8 cellular contexts compared by ENCODE assay signal in the genomic region with DNA sequence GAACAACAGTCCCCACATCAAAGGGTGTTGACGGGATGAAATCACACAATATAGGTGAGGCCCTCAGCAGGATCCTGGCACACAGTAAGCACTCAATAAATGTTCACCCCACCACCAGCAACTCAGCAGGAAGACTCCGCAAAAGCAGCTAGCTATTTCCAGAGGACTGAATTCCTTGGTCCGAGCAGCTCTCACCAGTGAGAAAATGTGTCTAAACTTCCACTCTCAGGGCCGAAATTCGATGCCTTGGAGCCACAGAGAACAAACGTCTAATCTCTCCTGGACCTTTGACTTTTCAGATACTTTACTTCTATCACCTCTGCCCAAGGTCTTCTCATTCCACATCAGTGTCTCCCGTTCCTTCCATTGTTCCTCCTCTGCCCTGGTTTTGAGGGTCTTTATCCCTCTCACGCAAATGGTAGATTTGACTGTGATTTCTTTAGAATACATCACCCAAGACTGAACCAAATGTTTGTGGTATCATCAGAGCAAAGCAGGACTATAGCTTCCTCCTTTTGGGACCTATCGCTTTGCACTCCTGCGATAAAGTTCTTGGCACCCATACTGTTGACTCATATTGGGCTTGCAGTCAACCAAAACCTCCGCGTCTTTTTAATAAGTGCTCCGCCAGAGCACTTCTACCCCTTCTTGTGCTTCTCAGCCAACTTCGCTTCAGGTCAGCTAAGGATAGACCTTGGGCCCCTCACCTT. TPM values are rescaled to one million over a fixed set of nuclear protein-coding genes. Genes with fewer than 3 reads are reported as not detected.
DNase-seq lines count a peak whose midpoint lies in the region; ATAC-seq, FAIRE-seq and TF ChIP-seq lines count a peak whose summit lies in the region.

No MANE protein-coding gene starts in this region.

- peaks cover 32% of the 10 kb centered on the region for H3K4me1 Mint-ChIP-seq in nephron

- no peak for ATAC-seq in HG03108 (IDR thresholded peaks at IDR 0.05; ENCODE audit: unreplicated experiment)

- FAIRE-seq in D721Med (lab: Jason Lieb, UNC) = no peak

- peak overlapping the region; percentile 86 to 94 (median 88) for H3K4me3 Mint-ChIP-seq in nephron

- peaks cover 4% of the 10 kb centered on the region for H3K36me3 Mint-ChIP-seq in nephron (ENCODE audit: low read depth)

- DNase-seq in GM10266 (ENCODE audit: extremely low spot score) (peak; percentile 35), M059J (ENCODE audit: low read depth) (peak; percentile 58), cerebellar cortex (ENCODE audit: low spot score) (peak; percentile 45), D721Med (ENCODE audit: insufficient read length, low spot score) (no peak)
- DNase-seq in stimulated activated CD4-positive, alpha-beta T cell treated with anti-CD3 and anti-CD28 coated beads, Interleukin-1b, Interleukin-23, amount 100 ng/mL, for 48 hours = no peak
- DNase-seq in stimulated activated naive CD4-positive, alpha-beta T cell treated with Interleukin-2 at 50 U/mL for 16 hours (lab: John Stamatoyannopoulos, UW) = no peak

- H3K27ac Mint-ChIP-seq in nephron = peak overlapping the region; percentile 90 to 93 (median 90)

- no peaks in the 10 kb centered on the region for H3K9me3 Mint-ChIP-seq in nephron

- TF ChIP-seq CTCF in GM10266 (IDR thresholded peaks at IDR 0.05; ENCODE audit: control insufficient read depth, insufficient read depth, low read depth, missing control alignments) (no peak), nephron (IDR thresholded peaks at IDR 0.05; ENCODE audit: unreplicated experiment in 3 of 3) (no peak), D721Med (IDR thresholded peaks at IDR 0.05; ENCODE audit: insufficient read depth, missing control alignments) (no peak)

- peaks cover 4% of the 10 kb centered on the region for H3K27me3 Mint-ChIP-seq in nephron (ENCODE audit: low read depth)

RNA-seq across cellular contexts. Expression of a gene that starts 0.9 kb away (rescaled TPM):
- total RNA-seq in M059J (2014; rRNA removed; shearing (Covaris generic)) = 43.8 and 71.4 TPM in 2 replicates

RNA-seq across cellular contexts. Expression of a gene that starts 51.7 kb away (rescaled TPM):
- total RNA-seq in M059J (2014; rRNA removed; shearing (Covaris generic)) = 0.12 TPM in 1 of 2 replicates, not detected in the other

Comparison
In these comparisons a context has a peak if more than half of its experiments do, and no peak if none do; other contexts are left out.
1. DNase-seq: peak in GM10266 (single experiment), M059J (single experiment) and cerebellar cortex (single experiment); none in stimulated activated CD4-positive, alpha-beta T cell treated with anti-CD3 and anti-CD28 coated beads, Interleukin-1b, Interleukin-23, amount 100 ng/mL, for 48 hours (single experiment), D721Med (single experiment) and stimulated activated naive CD4-positive, alpha-beta T cell treated with Interleukin-2 at 50 U/mL for 16 hours (single experiment).